Comparison of ENCODE assay signal across 32 cellular contexts in genomic region chr1:59401581-59401980, GRCh38.
"Had no signal": no experiment of that assay in that cellular context is flagged by ENCODE, and none has a peak within 500 bp of the region (broad histone marks: within the 10 kb centered on the region; RNA-seq: fewer than 3 reads in every experiment).

No MANE protein-coding gene starts in this region.

- H3K27me3 ChIP-seq: adrenal gland, ascending aorta, brain microvascular endothelial cell, hepatocyte, suprapubic skin, tibial nerve, uterus had no signal

- H3K9me3 ChIP-seq: adrenal gland, ascending aorta, suprapubic skin, tibial nerve had no signal

- H3K27me3 Mint-ChIP-seq: activated naive CD8-positive, alpha-beta T cell; central memory CD8-positive, alpha-beta T cell; effector memory CD8-positive, alpha-beta T cell; memory B cell; naive B cell; stimulated activated naive CD8-positive, alpha-beta T cell treated with anti-CD3 and anti-CD28 coated beads, Interleukin-15, amount 100 ng/mL, for 72 hours had no signal

- H3K4me3 ChIP-seq: adrenal gland, ascending aorta, dorsolateral prefrontal cortex, hepatocyte, suprapubic skin, tibial nerve, uterus had no signal

- H3K27ac ChIP-seq: adrenal gland, ascending aorta, brain microvascular endothelial cell, dorsolateral prefrontal cortex, hepatocyte, suprapubic skin, tibial nerve, uterus had no signal

- H3K27ac Mint-ChIP-seq: activated CD8-positive, alpha-beta T cell treated with anti-CD3 and anti-CD28 coated beads, Interleukin-2, amount 10 ng/mL, durations not matched to agents 7 days and 5 days; activated naive CD8-positive, alpha-beta T cell; activated T-helper 2 cell treated with anti-CD3 and anti-CD28 coated beads, Interferon-gamma antibody, Interleukin-2, Interleukin-4, amounts not matched to agents 10 μg/mL and 5 μg/mL and 100 μg/mL, durations not matched to agents 14 hours and 24 hours and 36 hours; effector memory CD8-positive, alpha-beta T cell; immature natural killer cell; memory B cell; stimulated activated effector memory CD8-positive, alpha-beta T cell treated with anti-CD3 and anti-CD28 coated beads, Interleukin-12 subunit alpha, Interleukin-12 subunit beta, amount 100 ng/mL, for 72 hours had no signal

- DNase-seq: activated CD4-positive, alpha-beta T cell treated with anti-CD3 and anti-CD28 coated beads for 1 hour; activated CD4-positive, alpha-beta T cell treated with anti-CD3 and anti-CD28 coated beads, Interleukin-2, amount 50 U/mL, for 1 hour; activated CD8-positive, alpha-beta T cell treated with anti-CD3 and anti-CD28 coated beads, Interleukin-2, amount 10 ng/mL, durations not matched to agents 7 days and 5 days; activated naive CD4-positive, alpha-beta T cell; activated T-cell treated with anti-CD3 and anti-CD28 coated beads, Interleukin-2, amount 50 U/mL, for 4 hours; adrenal gland; brain microvascular endothelial cell; dorsolateral prefrontal cortex; effector memory CD8-positive, alpha-beta T cell; glutamatergic neuron; immature natural killer cell; kidney glomerular epithelial cell; naive B cell; occipital lobe; posterior cingulate gyrus; small intestine; stimulated activated CD4-positive, alpha-beta T cell treated with anti-CD3 and anti-CD28 coated beads, Interleukin-2, amount 100 ng/mL, for 24 hours; stimulated activated naive CD8-positive, alpha-beta T cell treated with anti-CD3 and anti-CD28 coated beads, Interleukin-15, amount 100 ng/mL, for 72 hours; T-helper 9 cell; uterus had no signal

- H3K4me2 ChIP-seq: hepatocyte had no signal

- H3K36me3 Mint-ChIP-seq: activated naive CD8-positive, alpha-beta T cell; stimulated activated effector memory CD8-positive, alpha-beta T cell treated with anti-CD3 and anti-CD28 coated beads, Interleukin-12 subunit alpha, Interleukin-12 subunit beta, amount 100 ng/mL, for 72 hours had no signal

- H3K4me1 ChIP-seq: suprapubic skin, tibial nerve, uterus had no signal

- H3K79me2 ChIP-seq: hepatocyte had no signal

- ATAC-seq: activated CD8-positive, alpha-beta T cell treated with anti-CD3 and anti-CD28 coated beads, Interleukin-2, amount 10 ng/mL, durations not matched to agents 7 days and 5 days; activated T-cell treated with anti-CD3 and anti-CD28 coated beads, Interleukin-2, amount 50 U/mL, for 4 hours; effector memory CD8-positive, alpha-beta T cell; sciatic nerve; stimulated activated effector memory CD8-positive, alpha-beta T cell treated with anti-CD3 and anti-CD28 coated beads, Interleukin-12 subunit alpha, Interleukin-12 subunit beta, amount 100 ng/mL, for 72 hours; stimulated activated naive CD8-positive, alpha-beta T cell treated with anti-CD3 and anti-CD28 coated beads, Interleukin-15, amount 100 ng/mL, for 72 hours had no signal

- FAIRE-seq: colon, frontal cortex, small intestine had no signal

- H3K4me3 Mint-ChIP-seq: activated CD8-positive, alpha-beta T cell treated with anti-CD3 and anti-CD28 coated beads, Interleukin-2, amount 10 ng/mL, durations not matched to agents 7 days and 5 days; activated naive CD8-positive, alpha-beta T cell; activated T-cell treated with anti-CD3 and anti-CD28 coated beads, Interleukin-2, amount 50 U/mL, for 4 hours; central memory CD8-positive, alpha-beta T cell; effector memory CD8-positive, alpha-beta T cell; immature natural killer cell; memory B cell; naive B cell; stimulated activated effector memory CD8-positive, alpha-beta T cell treated with anti-CD3 and anti-CD28 coated beads, Interleukin-12 subunit alpha, Interleukin-12 subunit beta, amount 100 ng/mL, for 72 hours; stimulated activated naive CD8-positive, alpha-beta T cell treated with anti-CD3 and anti-CD28 coated beads, Interleukin-15, amount 100 ng/mL, for 72 hours had no signal

- H3K36me3 ChIP-seq: adrenal gland, ascending aorta, brain microvascular endothelial cell, suprapubic skin, tibial nerve, uterus had no signal

- H3K4me1 Mint-ChIP-seq: naive B cell; stimulated activated effector memory CD8-positive, alpha-beta T cell treated with anti-CD3 and anti-CD28 coated beads, Interleukin-12 subunit alpha, Interleukin-12 subunit beta, amount 100 ng/mL, for 72 hours had no signal

- H3K9me3 Mint-ChIP-seq: activated T-cell treated with anti-CD3 and anti-CD28 coated beads, Interleukin-2, amount 50 U/mL, for 4 hours; activated T-helper 2 cell treated with anti-CD3 and anti-CD28 coated beads, Interferon-gamma antibody, Interleukin-2, Interleukin-4, amounts not matched to agents 10 μg/mL and 5 μg/mL and 100 μg/mL, durations not matched to agents 14 hours and 24 hours and 36 hours; central memory CD8-positive, alpha-beta T cell; effector memory CD8-positive, alpha-beta T cell; memory B cell; naive B cell; stimulated activated effector memory CD8-positive, alpha-beta T cell treated with anti-CD3 and anti-CD28 coated beads, Interleukin-12 subunit alpha, Interleukin-12 subunit beta, amount 100 ng/mL, for 72 hours; stimulated activated naive CD8-positive, alpha-beta T cell treated with anti-CD3 and anti-CD28 coated beads, Interleukin-15, amount 100 ng/mL, for 72 hours had no signal

- H2AFZ ChIP-seq: hepatocyte had no signal
